In genomic region chr7:65373608-65374351, GRCh38 we compare ENCODE assay signal across 8 cellular contexts. TPM values are rescaled to one million over a fixed set of nuclear protein-coding genes. Genes with fewer than 3 reads are reported as not detected.
DNase-seq lines count a peak whose midpoint lies in the region; ATAC-seq and TF ChIP-seq lines count a peak whose summit lies in the region.

Gene ZNF92 (plus strand): TSS chr7:65373855. CDS start chr7:65373998, 143 bp downstream.

- H3K27me3 ChIP-seq in DND-41 (ENCODE audit: insufficient read depth, low read length, poor library complexity) = no peaks in the 10 kb centered on the region
- H3K27me3 ChIP-seq in GM23248 (replicated peaks; ENCODE audit: insufficient read depth) = no peaks in the 10 kb centered on the region

- peaks cover 23 to 59% (median 42%) of the 10 kb centered on the region in 3 donors for H3K4me1 Mint-ChIP-seq in naive B cell
- peaks cover 38% of the 10 kb centered on the region for H3K4me1 Mint-ChIP-seq in stimulated activated memory B cell treated with anti-CD40 and anti-IgM and Interleukin-4, amounts not matched to agents 10 μg/mL and 1 μg/mL and 100 μg/mL, for 72 hours

- H4K20me1 ChIP-seq in DND-41 (ENCODE audit: insufficient read depth, low read length) = peaks cover 35% of the 10 kb centered on the region
- H4K20me1 ChIP-seq in GM23248 (ENCODE audit: insufficient read depth) = no peaks in the 10 kb centered on the region

- H3K79me2 ChIP-seq in DND-41 (ENCODE audit: insufficient read depth, low read length) (peaks cover 50% of the 10 kb centered on the region), GM23248 (ENCODE audit: insufficient read depth) (peaks cover 47% of the 10 kb centered on the region)

- H3K27ac Mint-ChIP-seq in naive B cell = peak within 1 kb of the TSS; percentile 94 to 99 (median 96)
- peak within 1 kb of the TSS; percentile 99 for H3K27ac Mint-ChIP-seq in stimulated activated memory B cell treated with anti-CD40 and anti-IgM and Interleukin-4, amounts not matched to agents 10 μg/mL and 1 μg/mL and 100 μg/mL, for 72 hours

- no peaks in the 10 kb centered on the region for H3K9me3 Mint-ChIP-seq in naive B cell
- H3K9me3 Mint-ChIP-seq in stimulated activated memory B cell treated with anti-CD40 and anti-IgM and Interleukin-4, amounts not matched to agents 10 μg/mL and 1 μg/mL and 100 μg/mL, for 72 hours = no peaks in the 10 kb centered on the region

- DNase-seq in DND-41 (peak; percentile 98), GM23248 (peak; percentile 99), Kasumi-1 (lab: John Stamatoyannopoulos, UW) (peak; percentile 97), RPMI7951 (ENCODE audit: low read depth) (peak; percentile 96), fibroblast of gingiva (ENCODE audit: low read depth) (peak; percentile 90), naive B cell (peak; percentile 97)
- peak; percentile 87 to 89 for DNase-seq in activated T-helper 1 cell treated with anti-CD3 and anti-CD28 coated beads, Interleukin-2, amount 50 U/mL, for 16 hours (ENCODE audit: low read depth in 1 of 2, low spot score in 1 of 2)

- peaks cover 43% of the 10 kb centered on the region for H3K4me1 ChIP-seq in DND-41 (ENCODE audit: insufficient read depth, low read length)
- H3K4me1 ChIP-seq in GM23248 (ENCODE audit: insufficient read depth) = peaks cover 9% of the 10 kb centered on the region

- H3K9me3 ChIP-seq in DND-41 (ENCODE audit: insufficient read depth, low read length, severe bottlenecking) (no peaks in the 10 kb centered on the region), GM23248 (ENCODE audit: low read depth) (no peaks in the 10 kb centered on the region)

- H3K36me3 Mint-ChIP-seq in naive B cell = peaks cover 9 to 18% of the 10 kb centered on the region in 2 donors
- peaks cover 19% of the 10 kb centered on the region for H3K36me3 Mint-ChIP-seq in stimulated activated memory B cell treated with anti-CD40 and anti-IgM and Interleukin-4, amounts not matched to agents 10 μg/mL and 1 μg/mL and 100 μg/mL, for 72 hours

- WGBS in GM23248 (ENCODE audit: low coverage in 1 of 2, low lambda C conversion rate in 2 of 2, missing lambda C conversion rate in 2 of 2), 2 experiments = 2% methylated on average over 42 to 44 of the region's 44 CpGs

- in situ Hi-C loops in GM23248 (cut with MboI) = no loop called here

- H3K9ac ChIP-seq in DND-41 (ENCODE audit: low read depth, low read length) (peak within 1 kb of the TSS; percentile 87), GM23248 (peak within 1 kb of the TSS; percentile 99)

- H3K36me3 ChIP-seq in DND-41 (ENCODE audit: insufficient read depth, low read length) (peaks cover 33% of the 10 kb centered on the region), GM23248 (ENCODE audit: low read depth) (no peaks in the 10 kb centered on the region)

- ATAC-seq in DND-41 (ENCODE audit: insufficient read depth, low read depth) (peak; percentile 97), naive B cell (ENCODE audit: low read depth in 2 of 2) (peak; percentile 96 to 97)
- ATAC-seq in stimulated activated memory B cell treated with anti-CD40 and anti-IgM and Interleukin-4, amounts not matched to agents 10 μg/mL and 1 μg/mL and 100 μg/mL, for 72 hours = peak; percentile 100

- peak within 1 kb of the TSS; percentile 89 for H3K4me2 ChIP-seq in DND-41 (ENCODE audit: insufficient read depth, low read length)
- peak within 1 kb of the TSS; percentile 97 for H3K4me2 ChIP-seq in GM23248 (ENCODE audit: unreplicated experiment)

- H2AFZ ChIP-seq in DND-41 (ENCODE audit: low read depth, low read length) (peak within 1 kb of the TSS; percentile 91), GM23248 (peak within 1 kb of the TSS; percentile 94)

- TF ChIP-seq CTCF in DND-41 (IDR thresholded peaks at IDR 0.05; ENCODE audit: borderline replicate concordance, extremely low read depth, low read length, poor library complexity, severe bottlenecking) = no peak

- no peaks in the 10 kb centered on the region for H3K9me2 ChIP-seq in GM23248 (ENCODE audit: insufficient read depth)

- H3F3A ChIP-seq in GM23248 (ENCODE audit: insufficient read depth) = no peaks in the 10 kb centered on the region

- H3K4me3 ChIP-seq in DND-41 (ENCODE audit: low read depth in 1 of 2, low read length in 2 of 2) (peak within 1 kb of the TSS; percentile 76 to 86), GM23248 (peak within 1 kb of the TSS; percentile 98)

- no peaks in the 10 kb centered on the region for H3K27me3 Mint-ChIP-seq in naive B cell
- no peaks in the 10 kb centered on the region for H3K27me3 Mint-ChIP-seq in stimulated activated memory B cell treated with anti-CD40 and anti-IgM and Interleukin-4, amounts not matched to agents 10 μg/mL and 1 μg/mL and 100 μg/mL, for 72 hours

- H3K4me3 Mint-ChIP-seq in naive B cell = peak within 1 kb of the TSS; percentile 96 to 100 (median 98)
- H3K4me3 Mint-ChIP-seq in stimulated activated memory B cell treated with anti-CD40 and anti-IgM and Interleukin-4, amounts not matched to agents 10 μg/mL and 1 μg/mL and 100 μg/mL, for 72 hours = peak within 1 kb of the TSS; percentile 99

- H3K27ac ChIP-seq in DND-41 (ENCODE audit: low read length) = peak within 1 kb of the TSS; percentile 95
- peak within 1 kb of the TSS; percentile 97 for H3K27ac ChIP-seq in GM23248

RNA-seq across cellular contexts. Expression of gene ZNF92, which starts in this region (rescaled TPM):
- total RNA-seq in GM23248 (2014; rRNA removed; shearing (Covaris generic)) = 3.4 and 4.3 TPM in 2 replicates
- polyA plus RNA-seq in GM23248 (2016; fragmentation: Nextera tagmentation; extraction: Ambion mirVana) = 3.1 and 3.5 TPM in 2 replicates
- 10.7 and 14.7 TPM in 2 replicates for total RNA-seq in RPMI7951 (2014; rRNA removed; shearing (Covaris generic))
- polyA plus RNA-seq in naive B cell (ENCODE audit: low read depth in 6 of 6) = 10 to 100 TPM; 45.2 to 82.6 (median 74.5) TPM

Comparison
In these comparisons a context has a peak if more than half of its experiments do, and no peak if none do; other contexts are left out.
1. Peak in every context shown above with its lines: DNase-seq, ATAC-seq, H3K4me3 ChIP-seq and H3K27ac ChIP-seq.
2. RNA of gene ZNF92 (polyA plus RNA-seq): 45.2 to 82.6 TPM in naive B cell; 3.1 to 3.5 TPM in GM23248; every median in the first group is over 10 times any median in the second.